ENCODE assay signal across 9 cellular contexts in the genomic region with DNA sequence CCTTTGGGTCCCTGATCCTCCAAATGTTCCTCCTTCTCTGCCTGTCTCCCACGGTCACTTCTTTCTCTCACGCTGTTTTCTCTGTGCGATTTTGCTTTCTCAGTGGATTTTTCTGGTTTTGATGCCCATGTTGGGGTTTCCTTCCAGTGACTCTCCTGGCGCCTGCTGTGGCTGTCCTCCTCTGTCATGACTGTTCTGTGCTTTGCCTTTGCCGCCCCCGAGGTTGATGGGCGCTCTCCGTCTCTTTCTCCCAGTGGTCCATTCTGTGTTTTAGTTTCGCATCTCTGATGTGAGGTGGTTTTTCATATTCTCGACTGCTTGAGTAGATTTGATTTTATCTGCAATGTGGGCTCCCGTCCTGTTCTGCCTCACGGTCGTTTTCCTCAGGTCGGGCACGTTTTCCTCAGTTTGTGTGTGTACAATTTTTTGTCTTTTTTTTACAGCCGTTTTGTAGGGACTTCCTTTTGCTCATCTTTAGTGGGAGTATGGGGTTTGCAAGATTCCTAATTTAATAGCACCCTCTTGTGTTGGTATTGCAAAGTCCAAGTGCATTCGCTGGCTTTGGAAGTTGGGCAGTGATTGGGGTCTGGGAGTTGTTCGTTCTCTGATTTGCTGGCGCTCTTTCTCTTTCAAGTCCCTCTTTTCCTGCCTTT.
A peak's percentile ranks its signal among the peaks of the same experiment; 100 is the strongest.
DNase-seq lines count a peak whose midpoint lies in the region; ATAC-seq and TF ChIP-seq lines count a peak whose summit lies in the region.
"Had no signal": no experiment of that assay in that cellular context is flagged by ENCODE, and none has a peak within 500 bp of the region (broad histone marks: within the 10 kb centered on the region; RNA-seq: fewer than 3 reads in every experiment).

No MANE protein-coding gene starts in this region.

- TF ChIP-seq CTCF in BE2C (IDR thresholded peaks at IDR 0.05; ENCODE audit: low read depth, low read length) (peak; percentile 74), GM12872 (IDR thresholded peaks at IDR 0.05; ENCODE audit: insufficient read depth, low read depth, low read length) (peak; percentile 72), neutrophil (IDR thresholded peaks at IDR 0.05) (peak; percentile 22)

- H3K4me1 ChIP-seq in BE2C (no peaks in the 10 kb centered on the region), neutrophil (ENCODE audit: control insufficient read depth in 1 of 2, insufficient read depth in 1 of 2, low read depth in 1 of 2, low read length in 1 of 2) (no peaks in the 10 kb centered on the region)

- ATAC-seq in HG02798 (IDR thresholded peaks at IDR 0.05; ENCODE audit: poor library complexity, unreplicated experiment): no peak

- no peak overlapping the region for H3K27ac ChIP-seq in neutrophil
- H3K27ac ChIP-seq: SJSA1 had no signal

- H3K4me3 ChIP-seq in BE2C (ENCODE audit: low read depth, low read length) (peak overlapping the region; percentile 39), neutrophil (ENCODE audit: low read depth in 1 of 2, low read length in 1 of 2) (no peak overlapping the region)
- H3K4me3 ChIP-seq: SJSA1 had no signal

- H3K9me3 ChIP-seq in BE2C (no peaks in the 10 kb centered on the region), neutrophil (no peaks in the 10 kb centered on the region)
- H3K9me3 ChIP-seq: SJSA1 had no signal

- no peaks in the 10 kb centered on the region for H3K27me3 ChIP-seq in BE2C
- H3K27me3 ChIP-seq in neutrophil: no peaks in the 10 kb centered on the region
- H3K27me3 ChIP-seq: SJSA1 had no signal

- no peak for DNase-seq in BE2C
- peak; percentile 81 for DNase-seq in NAMALWA (ENCODE audit: low spot score)
- DNase-seq in activated CD4-positive, CD25-positive, alpha-beta regulatory T cell treated with anti-CD3 and anti-CD28 coated beads, Interleukin-2, amount 50 U/mL, for 72 hours: peak; percentile 17
- DNase-seq in germinal center (ENCODE audit: low spot score): peak; percentile 78
- DNase-seq in GOT3 (lab: John Stamatoyannopoulos, UW): no peak

- H3K36me3 ChIP-seq in BE2C (no peaks in the 10 kb centered on the region), neutrophil (peaks cover 5% of the 10 kb centered on the region)
- H3K36me3 ChIP-seq: SJSA1 had no signal

Comparison
In these comparisons a context has a peak if more than half of its experiments do, and no peak if none do; other contexts are left out.
1. DNase-seq: peak in NAMALWA (single experiment), activated CD4-positive, CD25-positive, alpha-beta regulatory T cell treated with anti-CD3 and anti-CD28 coated beads, Interleukin-2, amount 50 U/mL, for 72 hours (single experiment) and germinal center (single experiment); none in BE2C (single experiment) and GOT3 (single experiment).
2. CTCF ChIP-seq: peak in every context shown above with its lines; median percentile 74 in BE2C; 72 in GM12872; 22 in neutrophil.